ENCODE assay signal across 1 cellular context in the genomic region with DNA sequence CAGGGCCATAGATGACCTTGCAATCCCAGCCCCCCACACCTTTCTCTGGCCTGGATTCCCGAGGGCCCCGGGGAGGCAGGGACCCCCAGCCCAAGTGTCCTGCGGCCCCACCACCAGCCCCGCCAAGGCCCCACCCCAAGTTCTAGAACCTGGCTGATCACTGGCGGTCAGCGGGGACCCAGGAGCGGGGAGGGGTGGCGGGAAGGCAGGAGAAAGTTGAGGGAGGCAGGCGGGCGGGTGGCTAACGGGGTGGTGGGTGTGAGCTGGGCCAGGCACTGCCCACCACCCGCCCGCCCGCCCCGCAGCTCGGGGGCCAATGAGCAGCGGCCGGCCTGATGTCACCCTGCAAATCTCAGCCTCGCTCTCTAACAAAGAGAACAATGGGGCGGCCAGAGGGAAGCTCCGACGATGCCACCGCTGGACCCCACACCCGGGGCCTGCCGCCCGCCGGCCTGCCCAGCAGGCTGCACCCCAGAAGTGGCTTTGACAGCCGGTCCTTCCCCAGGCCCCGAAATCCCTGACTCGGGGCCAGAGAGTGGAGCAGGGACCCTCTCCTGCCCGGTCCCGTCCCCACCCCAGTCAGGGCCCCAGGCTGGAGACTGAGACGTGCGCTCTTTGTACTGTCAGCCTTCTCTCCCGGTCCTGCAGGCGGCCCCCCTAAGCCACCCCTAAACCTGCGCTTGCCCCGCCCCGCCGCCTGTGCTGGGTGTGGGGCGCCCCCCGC.
TF ChIP-seq lines count a peak whose summit lies in the region.

No MANE protein-coding gene starts in this region.

TF ChIP-seq in SK-N-SH, 30 proteins besides CTCF, POLR2A, EP300 and RAD21 (continued from another document):
- TF ChIP-seq REST (IDR thresholded peaks at IDR 0.05; ENCODE audit: low read depth, low read length) (peak; percentile 59; the same call in 1 of the 2 replicates), RFX5 (IDR thresholded peaks at IDR 0.05; ENCODE audit: low read length) (no peak), POLR2AphosphoS5 (IDR thresholded peaks at IDR 0.05; ENCODE audit: low read depth, low read length) (peak; percentile 84), FOXJ3 (CRISPR knock-in tag; IDR thresholded peaks at IDR 0.05) (no peak), EZH2phosphoT487 (IDR thresholded peaks at IDR 0.05; ENCODE audit: borderline replicate concordance, low read depth) (no peak), IRF3 (IDR thresholded peaks at IDR 0.05; ENCODE audit: low read depth, low read length) (no peak), ELF1 (IDR thresholded peaks at IDR 0.05) (no peak), NFIC (IDR thresholded peaks at IDR 0.05; ENCODE audit: borderline replicate concordance) (no peak), SMC3 (IDR thresholded peaks at IDR 0.05; ENCODE audit: low read depth, low read length) (no peak), GABPA (IDR thresholded peaks at IDR 0.05; ENCODE audit: low read depth) (no peak), MEF2A (IDR thresholded peaks at IDR 0.05; ENCODE audit: borderline replicate concordance, low read depth) (no peak), FOXM1 (IDR thresholded peaks at IDR 0.05; ENCODE audit: low read depth) (no peak), SIN3A (IDR thresholded peaks at IDR 0.05; ENCODE audit: borderline replicate concordance, low read depth, low read length) (peak; percentile 69; the same call in 1 of the 2 replicates), PBX3 (IDR thresholded peaks at IDR 0.05) (no peak), TEAD4 (IDR thresholded peaks at IDR 0.05; ENCODE audit: borderline replicate concordance, insufficient read depth) (no peak), TAF1 (IDR thresholded peaks at IDR 0.05; ENCODE audit: borderline replicate concordance, low read depth, low read length) (peak; percentile 79; the same call in 1 of the 2 replicates), TCF12 (IDR thresholded peaks at IDR 0.05) (no peak), CHD2 (IDR thresholded peaks at IDR 0.05; ENCODE audit: low read length, partially characterized antibody) (no peak), RCOR1 (IDR thresholded peaks at IDR 0.05; ENCODE audit: low read length) (no peak), GATA2 (CRISPR knock-in tag; IDR thresholded peaks at IDR 0.05) (no peak)
- TF ChIP-seq, protein P1, sequence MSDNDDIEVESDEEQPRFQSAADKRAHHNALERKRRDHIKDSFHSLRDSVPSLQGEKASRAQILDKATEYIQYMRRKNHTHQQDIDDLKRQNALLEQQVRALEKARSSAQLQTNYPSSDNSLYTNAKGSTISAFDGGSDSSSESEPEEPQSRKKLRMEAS (IDR thresholded peaks at IDR 0.05; ENCODE audit: low read depth): no peak; the same call in 1 of the 2 replicates
- TF ChIP-seq, protein P2, sequence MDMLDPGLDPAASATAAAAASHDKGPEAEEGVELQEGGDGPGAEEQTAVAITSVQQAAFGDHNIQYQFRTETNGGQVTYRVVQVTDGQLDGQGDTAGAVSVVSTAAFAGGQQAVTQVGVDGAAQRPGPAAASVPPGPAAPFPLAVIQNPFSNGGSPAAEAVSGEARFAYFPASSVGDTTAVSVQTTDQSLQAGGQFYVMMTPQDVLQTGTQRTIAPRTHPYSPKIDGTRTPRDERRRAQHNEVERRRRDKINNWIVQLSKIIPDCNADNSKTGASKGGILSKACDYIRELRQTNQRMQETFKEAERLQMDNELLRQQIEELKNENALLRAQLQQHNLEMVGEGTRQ (IDR thresholded peaks at IDR 0.05; ENCODE audit: borderline replicate concordance, low read depth, low read length): no peak
TF ChIP-seq in SK-N-SH: peak in this region for 6.
